Comparison of ENCODE assay signal across 8 cellular contexts in genomic region chr16:3023415-3023668, GRCh38. TPM values are rescaled to one million over a fixed set of nuclear protein-coding genes. Genes with fewer than 3 reads are reported as not detected.
DNase-seq lines count a peak whose midpoint lies in the region; ATAC-seq and TF ChIP-seq lines count a peak whose summit lies in the region.

No MANE protein-coding gene starts in this region.

- H3K27ac ChIP-seq in cardiac muscle cell, result peak overlapping the region; percentile 97

- ATAC-seq in GM21423 (IDR thresholded peaks at IDR 0.05; ENCODE audit: unreplicated experiment), result no peak

- no peaks in the 10 kb centered on the region for H3K27me3 ChIP-seq in cardiac muscle cell

- peaks cover 25% of the 10 kb centered on the region for H3K4me1 ChIP-seq in cardiac muscle cell (ENCODE audit: low read depth)

- peaks cover 39% of the 10 kb centered on the region for H3K4me1 Mint-ChIP-seq in mesothelial cell of epicardium
- peaks cover 36% of the 10 kb centered on the region for H3K4me1 Mint-ChIP-seq in type B pancreatic cell (ENCODE audit: unreplicated experiment)

- H3K9me3 Mint-ChIP-seq in mesothelial cell of epicardium (no peaks in the 10 kb centered on the region), type B pancreatic cell (no peaks in the 10 kb centered on the region)

- H3K36me3 Mint-ChIP-seq in mesothelial cell of epicardium (peaks cover 11% of the 10 kb centered on the region), type B pancreatic cell (peaks cover 5% of the 10 kb centered on the region)

- H3K27me3 Mint-ChIP-seq in mesothelial cell of epicardium (ENCODE audit: low read depth) (peaks cover 8% of the 10 kb centered on the region), type B pancreatic cell (peaks cover 8% of the 10 kb centered on the region)

- H3K36me3 ChIP-seq in cardiac muscle cell, result peaks cover 13% of the 10 kb centered on the region

- DNase-seq in cardiac muscle cell (ENCODE audit: low read depth in 1 of 2, low spot score in 1 of 2) (peak in 1 of 2 donors; percentile 63), cardiac septum (ENCODE audit: low spot score) (no peak), RKO (ENCODE audit: low spot score) (peak; percentile 92), choroid plexus epithelial cell (ENCODE audit: low read depth) (peak; percentile 64), mesothelial cell of epicardium (ENCODE audit: low spot score in 2 of 2, unreplicated experiment in 2 of 2) (no peak), type B pancreatic cell (ENCODE audit: extremely low spot score, unreplicated experiment) (no peak), NOMO-1 treated with dmso at 0.1 percent for 144 hours (lab: John Stamatoyannopoulos, UW; ENCODE audit: unreplicated experiment) (no peak)

- H3K4me3 Mint-ChIP-seq in mesothelial cell of epicardium (peak overlapping the region; percentile 84), type B pancreatic cell (peak overlapping the region; percentile 94)

- H3K27ac Mint-ChIP-seq in mesothelial cell of epicardium (peak overlapping the region; percentile 99), type B pancreatic cell (peak overlapping the region; percentile 98)

- intact Hi-C loops in cardiac septum (cut with DNase I), result no loop called here

- H3K4me3 ChIP-seq in cardiac muscle cell (peak overlapping the region; percentile 74), choroid plexus epithelial cell (ENCODE audit: low read depth, low read length) (peak overlapping the region; percentile 87)

- no peaks in the 10 kb centered on the region for H3K9me3 ChIP-seq in cardiac muscle cell (ENCODE audit: low read depth)

- TF ChIP-seq CTCF in cardiac muscle cell (IDR thresholded peaks at IDR 0.05; ENCODE audit: low read depth, low read length) (no peak), choroid plexus epithelial cell (conservative IDR thresholded peaks at IDR 0.05; ENCODE audit: low read depth, low read length) (no peak), mesothelial cell of epicardium (IDR thresholded peaks at IDR 0.05; ENCODE audit: unreplicated experiment) (no peak), type B pancreatic cell (conservative IDR thresholded peaks at IDR 0.05) (no peak)

RNA-seq across cellular contexts. Expression of gene HCFC1R1, which starts 0.4 kb away (rescaled TPM):
- total RNA-seq in cardiac muscle cell (48.3 and 50.8 TPM in 2 replicates), cardiac septum (41.3 TPM), mesothelial cell of epicardium (64.0 to 68.5 TPM (median 65.7 TPM) in 3 replicates), type B pancreatic cell (ENCODE audit: low replicate concordance) (34.8 and 49.4 TPM in 2 replicates)
- 109 and 140 TPM in 2 replicates for polyA plus RNA-seq in cardiac muscle cell

RNA-seq across cellular contexts. Expression of gene THOC6, which starts 0.5 kb away (rescaled TPM):
- total RNA-seq in cardiac muscle cell (34.8 and 36.9 TPM in 2 replicates), cardiac septum (13.9 TPM), mesothelial cell of epicardium (59.8 to 62.4 TPM (median 60.2 TPM) in 3 replicates), type B pancreatic cell (ENCODE audit: low replicate concordance) (40.1 and 50.7 TPM in 2 replicates)
- 61.3 and 65.7 TPM in 2 replicates for polyA plus RNA-seq in cardiac muscle cell

RNA-seq across cellular contexts. Expression of gene TNFRSF12A, which starts 3.2 kb away (rescaled TPM):
- total RNA-seq in cardiac muscle cell (115 and 122 TPM in 2 replicates), cardiac septum (229 TPM), mesothelial cell of epicardium (44.6 to 45.5 TPM (median 45.1 TPM) in 3 replicates), type B pancreatic cell (ENCODE audit: low replicate concordance) (24.0 and 55.5 TPM in 2 replicates)
- 106 and 142 TPM in 2 replicates for polyA plus RNA-seq in cardiac muscle cell

RNA-seq across cellular contexts. Expression of gene CLDN6, which starts 5.4 kb away (rescaled TPM):
- total RNA-seq in cardiac muscle cell (148 and 210 TPM in 2 replicates), cardiac septum (0.16 TPM), mesothelial cell of epicardium (257 to 267 TPM (median 260 TPM) in 3 replicates), type B pancreatic cell (ENCODE audit: low replicate concordance) (98.9 and 243 TPM in 2 replicates)
- polyA plus RNA-seq in cardiac muscle cell, result 244 and 344 TPM in 2 replicates

RNA-seq across cellular contexts. Expression of gene CLDN9, which starts 10.6 kb away (rescaled TPM):
- total RNA-seq in cardiac muscle cell, result 3.2 and 6.3 TPM in 2 replicates
- polyA plus RNA-seq in cardiac muscle cell, result 8.4 and 8.5 TPM in 2 replicates
- total RNA-seq in cardiac septum, result 2.3 TPM
- total RNA-seq in mesothelial cell of epicardium, result 5.4 to 5.7 TPM (median 5.4 TPM) in 3 replicates
- 0.99 and 3.4 TPM in 2 replicates for total RNA-seq in type B pancreatic cell (ENCODE audit: low replicate concordance)

Comparison
In these comparisons a context has a peak if more than half of its experiments do, and no peak if none do; other contexts are left out.
1. DNase-seq: peak in RKO (single experiment) and choroid plexus epithelial cell (single experiment); none in cardiac septum (single experiment), mesothelial cell of epicardium (0 of 2), type B pancreatic cell (single experiment) and NOMO-1 treated with dmso at 0.1 percent for 144 hours (single experiment).